29 cellular contexts compared by ENCODE assay signal in genomic region chr18:58242978-58243377, GRCh38.
"Had no signal": no experiment of that assay in that cellular context is flagged by ENCODE, and none has a peak within 500 bp of the region (broad histone marks: within the 10 kb centered on the region; RNA-seq: fewer than 3 reads in every experiment).

No MANE protein-coding gene starts in this region.

- H3K4me1 ChIP-seq: ascending aorta, spleen, tibial artery had no signal

- H3K36me3 ChIP-seq: adrenal gland, ascending aorta, left lung, lower lobe of right lung, spleen, suprapubic skin, tibial artery had no signal

- H3K27ac Mint-ChIP-seq: activated naive CD4-positive, alpha-beta T cell treated with anti-CD3 and anti-CD28 coated beads for 36 hours; activated naive CD8-positive, alpha-beta T cell treated with anti-CD3 and anti-CD28 coated beads for 36 hours; activated T-helper 1 cell treated with anti-CD3 and anti-CD28 coated beads, Interleukin-12 subunit alpha, Interleukin-12 subunit beta, Interleukin-2, Interleukin-4 antibody, amounts not matched to agents 30 ng/mL and 10 ng/mL and 1 ng/mL, durations not matched to agents 14 hours and 24 hours and 36 hours; dendritic cell treated with granulocyte-macrophage colony-stimulating factor and Interleukin-4, amounts not matched to agents 40 ng/mL and 50 ng/mL, for 4 days; immature natural killer cell; naive thymus-derived CD4-positive, alpha-beta T cell; T-helper 2 cell treated with Interferon-gamma antibody and Interleukin-4, amounts not matched to agents 5 μg/mL and 100 μg/mL, for 36 hours had no signal

- DNase-seq: activated CD4-positive, alpha-beta T cell treated with anti-CD3 and anti-CD28 coated beads for 48 hours; activated CD4-positive, alpha-beta T cell treated with anti-CD3 and anti-CD28 coated beads, Interleukin-2, amount 50 U/mL, for 48 hours; activated CD8-positive, alpha-beta memory T cell treated with anti-CD3 and anti-CD28 coated beads for 24 hours; activated effector memory CD4-positive, alpha-beta T cell treated with anti-CD3 and anti-CD28 coated beads, Interleukin-2, amount 50 U/mL, for 16 hours; activated naive CD4-positive, alpha-beta T cell treated with anti-CD3 and anti-CD28 coated beads for 36 hours; activated naive CD8-positive, alpha-beta T cell treated with anti-CD3 and anti-CD28 coated beads for 36 hours; activated T-cell treated with anti-CD3 and anti-CD28 coated beads, Interleukin-2, amount 50 U/mL, for 1 hour; adrenal gland; caudate nucleus; effector memory CD4-positive, alpha-beta T cell; erythroblast; head of caudate nucleus; hypothalamus; immature natural killer cell; kidney glomerular epithelial cell; left lung; lower lobe of right lung; naive thymus-derived CD4-positive, alpha-beta T cell; occipital lobe; right cardiac atrium; spleen; stimulated activated naive CD4-positive, alpha-beta T cell; T-helper 1 cell; tibial artery had no signal

- ATAC-seq: naive thymus-derived CD4-positive, alpha-beta T cell; right cardiac atrium had no signal

- H3K9me3 ChIP-seq: adrenal gland, ascending aorta, left lung, lower lobe of right lung, spleen, suprapubic skin, tibial artery had no signal

- H3K4me1 Mint-ChIP-seq: activated naive CD8-positive, alpha-beta T cell treated with anti-CD3 and anti-CD28 coated beads for 36 hours; immature natural killer cell; naive thymus-derived CD4-positive, alpha-beta T cell had no signal

- H3K4me3 Mint-ChIP-seq: activated naive CD4-positive, alpha-beta T cell treated with anti-CD3 and anti-CD28 coated beads for 36 hours; activated naive CD8-positive, alpha-beta T cell treated with anti-CD3 and anti-CD28 coated beads for 36 hours; activated T-helper 1 cell treated with anti-CD3 and anti-CD28 coated beads, Interleukin-12 subunit alpha, Interleukin-12 subunit beta, Interleukin-2, Interleukin-4 antibody, amounts not matched to agents 30 ng/mL and 10 ng/mL and 1 ng/mL, durations not matched to agents 14 hours and 24 hours and 36 hours; dendritic cell treated with granulocyte-macrophage colony-stimulating factor and Interleukin-4, amounts not matched to agents 40 ng/mL and 50 ng/mL, for 4 days; immature natural killer cell; naive thymus-derived CD4-positive, alpha-beta T cell; T-helper 2 cell treated with Interferon-gamma antibody and Interleukin-4, amounts not matched to agents 5 μg/mL and 100 μg/mL, for 36 hours had no signal

- H3K27me3 ChIP-seq: adrenal gland, ascending aorta, left lung, spleen, suprapubic skin, tibial artery had no signal

- H3K36me3 Mint-ChIP-seq: activated naive CD8-positive, alpha-beta T cell treated with anti-CD3 and anti-CD28 coated beads for 36 hours; immature natural killer cell had no signal

- H3K27me3 Mint-ChIP-seq: activated naive CD8-positive, alpha-beta T cell treated with anti-CD3 and anti-CD28 coated beads for 36 hours had no signal

- H3K4me3 ChIP-seq: adrenal gland, ascending aorta, left lung, lower lobe of right lung, spleen, suprapubic skin, tibial artery had no signal

- H3K27ac ChIP-seq: adrenal gland, ascending aorta, left lung, lower lobe of right lung, spleen, suprapubic skin, tibial artery had no signal

- H3K9me3 Mint-ChIP-seq: activated naive CD4-positive, alpha-beta T cell treated with anti-CD3 and anti-CD28 coated beads for 36 hours; activated naive CD8-positive, alpha-beta T cell treated with anti-CD3 and anti-CD28 coated beads for 36 hours; activated T-helper 1 cell treated with anti-CD3 and anti-CD28 coated beads, Interleukin-12 subunit alpha, Interleukin-12 subunit beta, Interleukin-2, Interleukin-4 antibody, amounts not matched to agents 30 ng/mL and 10 ng/mL and 1 ng/mL, durations not matched to agents 14 hours and 24 hours and 36 hours; dendritic cell treated with granulocyte-macrophage colony-stimulating factor and Interleukin-4, amounts not matched to agents 40 ng/mL and 50 ng/mL, for 4 days; immature natural killer cell; naive thymus-derived CD4-positive, alpha-beta T cell; T-helper 2 cell treated with Interferon-gamma antibody and Interleukin-4, amounts not matched to agents 5 μg/mL and 100 μg/mL, for 36 hours had no signal
